Comparison of ENCODE assay signal across 9 cellular contexts in the genomic region with DNA sequence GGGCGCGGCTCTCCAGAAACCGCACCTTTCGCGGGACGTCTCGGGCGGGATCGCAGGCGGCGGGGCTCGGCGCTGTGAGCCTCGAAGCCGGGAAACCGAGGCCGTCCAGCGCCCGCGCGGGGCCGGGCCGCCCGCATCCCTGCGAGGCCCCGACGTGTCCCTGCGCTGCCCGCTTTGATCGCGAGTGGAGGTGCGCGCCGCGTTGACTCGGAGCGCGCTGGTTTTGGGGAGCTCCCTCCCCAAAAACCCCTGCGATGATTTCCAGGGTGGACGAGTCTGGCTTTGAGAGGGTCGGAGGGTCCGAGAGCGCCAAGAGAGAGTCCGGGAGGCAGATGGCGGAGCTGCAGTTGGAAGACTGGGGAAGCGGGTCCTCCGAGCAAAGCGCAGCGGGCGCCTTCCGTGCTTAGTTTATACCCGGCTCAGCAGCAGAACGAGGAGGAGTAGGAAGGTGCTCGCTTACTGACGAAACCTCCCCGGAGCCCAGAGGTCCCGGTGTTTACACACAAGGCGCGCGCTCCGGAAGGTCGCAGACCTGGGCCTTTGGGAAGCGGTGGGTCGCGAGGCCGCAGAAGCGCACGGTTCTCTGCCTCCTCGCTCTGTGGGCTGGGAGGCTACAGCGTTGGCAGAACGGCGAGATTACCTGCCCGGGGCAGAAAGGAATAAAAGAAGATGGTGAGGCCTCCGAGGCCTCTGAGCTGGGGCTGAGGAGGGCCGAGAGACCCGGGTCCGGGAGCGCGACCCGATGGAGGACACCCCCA. TPM values are rescaled to one million over a fixed set of nuclear protein-coding genes. Genes with fewer than 3 reads are reported as not detected.
DNase-seq lines count a peak whose midpoint lies in the region; ATAC-seq and TF ChIP-seq lines count a peak whose summit lies in the region.
"Had no signal": no experiment of that assay in that cellular context is flagged by ENCODE, and none has a peak within 500 bp of the region (broad histone marks: within the 10 kb centered on the region; RNA-seq: fewer than 3 reads in every experiment).

No MANE protein-coding gene starts in this region.

- ATAC-seq in T-cell (replicated peaks in 1 of 4) (no peak), HG02798 (IDR thresholded peaks at IDR 0.05; ENCODE audit: poor library complexity, unreplicated experiment) (no peak), GM21619 (IDR thresholded peaks at IDR 0.05; ENCODE audit: unreplicated experiment) (no peak)

- CTCF ChIA-PET in T-cell (lab: Charles Lee) = no interaction called here

- intact Hi-C loops in prostate gland (cut with DNase I) (no loop called here), head of caudate nucleus (cut with DNase I) (no loop called here)

- DNase-seq in ELR (ENCODE audit: low read depth) (peak; percentile 46), T-cell (no peak), fibroblast of the aortic adventitia (ENCODE audit: low read depth) (peak; percentile 35), prostate gland (ENCODE audit: low spot score) (no peak), head of caudate nucleus (no peak), activated gamma-delta T cell (lab: John Stamatoyannopoulos, UW) (no peak)
- DNase-seq: activated CD4-positive, CD25-positive, alpha-beta regulatory T cell had no signal

- TF ChIP-seq CTCF in fibroblast of the aortic adventitia (IDR thresholded peaks at IDR 0.05; ENCODE audit: insufficient read depth, low read length) (no peak), prostate gland (IDR thresholded peaks at IDR 0.05) (peak in 1 of 4 experiments; percentile 4)

- POLR2A ChIA-PET in T-cell (lab: Charles Lee) = interaction anchor here in 1 of 2 donors (0.6 kb wide), 1 partner anchor 950 kb away, joined by 3 read pairs; no protein-coding TSS in a partner anchor

- peaks cover 73 to 83% of the 10 kb centered on the region in 2 donors for H3K27me3 Mint-ChIP-seq in T-cell

- no peak for TF ChIP-seq POLR2A in prostate gland (IDR thresholded peaks at IDR 0.05)

- WGBS in prostate gland = 25% methylated on average over 70 of the region's 80 CpGs

- no peaks in the 10 kb centered on the region for H3K9me3 ChIP-seq in prostate gland

- peaks cover 9 to 13% (median 12%) of the 10 kb centered on the region in 3 donors for H3K4me1 Mint-ChIP-seq in T-cell

- no peak overlapping the region for H3K27ac Mint-ChIP-seq in T-cell

- peak overlapping the region in 2 of 3 donors; percentile 34 to 62 for H3K4me3 Mint-ChIP-seq in T-cell

- H3K9me3 Mint-ChIP-seq in T-cell = no peaks in the 10 kb centered on the region

- H3K27ac ChIP-seq in prostate gland = peak overlapping the region; percentile 87 to 98

- H3K4me1 ChIP-seq in prostate gland (replicated peaks) = no peaks in the 10 kb centered on the region

- H3K36me3 ChIP-seq in prostate gland = no peaks in the 10 kb centered on the region

- H3K4me3 ChIP-seq in fibroblast of the aortic adventitia (ENCODE audit: low read depth, low read length) = peak overlapping the region; percentile 71
- peak overlapping the region; percentile 63 to 95 for H3K4me3 ChIP-seq in prostate gland

- no peaks in the 10 kb centered on the region for H3K27me3 ChIP-seq in prostate gland (replicated peaks; ENCODE audit: insufficient read depth)

- no peaks in the 10 kb centered on the region for H3K36me3 Mint-ChIP-seq in T-cell

RNA-seq across cellular contexts. Expression of a gene that starts 0.7 kb away (rescaled TPM):
- total RNA-seq in T-cell (1 to 10 TPM in 1 of 5 donors, under 1 TPM in 2, not detected in 2; 0.26 to 1.2 (median 0.38) TPM), fibroblast of the aortic adventitia (ENCODE audit: low replicate concordance) (189 and 197 TPM in 2 replicates), prostate gland (100 to 1,000 TPM; 240 to 347 TPM)

RNA-seq across cellular contexts. Expression of a gene that starts 38.8 kb away (rescaled TPM):
- total RNA-seq in T-cell = 1 to 10 TPM; 1.1 to 2.0 (median 1.7) TPM
- 18.0 and 26.4 TPM in 2 replicates for total RNA-seq in fibroblast of the aortic adventitia (ENCODE audit: low replicate concordance)
- 10 to 100 TPM; 18.6 to 20.3 TPM for total RNA-seq in prostate gland

Comparison
In these comparisons a context has a peak if more than half of its experiments do, and no peak if none do; other contexts are left out.
1. DNase-seq: peak in ELR (single experiment) and fibroblast of the aortic adventitia (single experiment); none in T-cell (0 of 34), prostate gland (single experiment), head of caudate nucleus (0 of 42) and activated gamma-delta T cell (single experiment).
2. RNA of a gene that starts 0.7 kb away (total RNA-seq): 240 to 347 TPM in prostate gland and 189 to 197 TPM in fibroblast of the aortic adventitia; 0.26 to 1.2 TPM in T-cell; every median in the first group is over 10 times any median in the second.